ENCODE assay signal across 8 cellular contexts in the genomic region with DNA sequence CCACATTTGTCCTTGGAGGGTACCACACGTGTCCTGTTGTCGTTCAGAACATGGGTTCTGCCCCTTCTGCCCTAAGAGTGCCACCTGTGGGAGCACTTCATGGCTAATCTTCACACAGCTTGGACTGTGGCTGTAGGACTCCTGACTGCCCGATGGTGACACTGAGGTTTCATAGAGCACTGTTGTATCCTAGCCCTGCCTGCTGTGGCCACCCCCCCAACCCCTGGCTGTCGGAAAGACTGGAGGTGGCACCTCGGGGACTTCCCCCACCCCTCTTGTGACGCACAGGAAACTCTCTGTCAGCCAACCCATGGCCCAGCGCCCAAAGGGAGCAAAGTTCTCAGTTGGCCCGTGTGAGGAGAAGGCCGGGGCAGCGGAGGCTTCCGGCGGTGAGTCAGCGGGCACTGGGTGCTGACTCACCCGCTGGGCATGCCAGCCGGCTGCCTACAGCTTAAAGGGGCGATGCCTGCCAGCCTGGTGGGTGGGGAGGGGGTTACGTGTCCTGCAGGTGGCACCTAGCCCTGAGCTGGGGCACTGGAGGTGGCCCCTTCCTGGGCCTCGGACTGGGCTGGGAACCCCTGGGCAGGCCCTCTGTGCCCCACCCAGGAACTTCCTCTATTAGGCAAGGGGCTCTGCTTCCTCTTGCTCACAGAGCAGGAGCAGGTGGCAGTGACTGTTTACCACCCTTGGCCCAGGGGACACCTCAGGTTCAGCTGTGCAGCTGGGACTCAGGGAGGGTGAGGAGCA. TPM values are rescaled to one million over a fixed set of nuclear protein-coding genes. Genes with fewer than 3 reads are reported as not detected.
DNase-seq lines count a peak whose midpoint lies in the region; ATAC-seq and TF ChIP-seq lines count a peak whose summit lies in the region.

No MANE protein-coding gene starts in this region.

- CTCF ChIA-PET in GM10248 (lab: Yijun Ruan, JAX): interaction anchor here (0.9 to 3.8 kb wide), 6 partner anchors 11 to 225 kb away, joined by 3 to 36 read pairs (median 4); no protein-coding TSS in a partner anchor

- no peak for TF ChIP-seq CTCF in GM10248 (IDR thresholded peaks at IDR 0.05; ENCODE audit: control extremely low read depth, extremely low read depth, low read depth, missing control alignments)

- POLR2A ChIA-PET in GM10248 (lab: Yijun Ruan, JAX): interaction anchor here (0.6 kb wide), 1 partner anchor 9 kb away, joined by 3 read pairs; no protein-coding TSS in a partner anchor

- DNase-seq in GM10248 (ENCODE audit: extremely low spot score): peak; percentile 76
- DNase-seq in NCI-H2196 treated with DMSO at 0.1 percent for 48 hours (lab: John Stamatoyannopoulos, UW; ENCODE audit: unreplicated experiment): peak; percentile 60
- peak; percentile 98 for DNase-seq in activated CD4-positive, alpha-beta T cell treated with anti-CD3 and anti-CD28 coated beads, Interleukin-2, amount 50 U/mL, for 4 hours
- DNase-seq in dermis microvascular lymphatic vessel endothelial cell (ENCODE audit: low read depth in 2 of 2): peak; percentile 93 to 97
- peak; percentile 50 for DNase-seq in middle frontal gyrus (ENCODE audit: extremely low spot score, low spot score)
- DNase-seq in stimulated activated CD8-positive, alpha-beta memory T cell treated with anti-CD3 and anti-CD28 coated beads, Interleukin-4, amount 100 ng/mL, for 4 hours (ENCODE audit: low read depth in 2 of 2, low spot score in 1 of 2): peak; percentile 94 to 98
- no peak for DNase-seq in NCI-H345 (lab: John Stamatoyannopoulos, UW)

- ATAC-seq in HG02678 (IDR thresholded peaks at IDR 0.05; ENCODE audit: unreplicated experiment): peak; percentile 34

RNA-seq across cellular contexts. Expression of gene MAP2K3, which starts 3.4 kb away (rescaled TPM):
- total RNA-seq in dermis microvascular lymphatic vessel endothelial cell: 14.2 and 20.4 TPM in 2 replicates

RNA-seq across cellular contexts. Expression of gene NATD1, which starts 34.7 kb away (rescaled TPM):
- total RNA-seq in dermis microvascular lymphatic vessel endothelial cell: 1.9 and 5.3 TPM in 2 replicates
